Comparison of ENCODE assay signal across 8 cellular contexts in genomic region chr12:57766464-57767311, GRCh38. TPM values are rescaled to one million over a fixed set of nuclear protein-coding genes. Genes with fewer than 3 reads are reported as not detected.
DNase-seq lines count a peak whose midpoint lies in the region; ATAC-seq lines count a peak whose summit lies in the region.

Gene CYP27B1 (minus strand): TSS chr12:57767078. CDS start chr12:57767041, 37 bp downstream.

- peak within 1 kb of the TSS in 2 of 6 donors; percentile 26 to 57 for H3K27ac Mint-ChIP-seq in naive B cell

- H3K36me3 Mint-ChIP-seq in naive B cell = peaks cover 0 to 5% of the 10 kb centered on the region in 2 donors

- H3K9me3 Mint-ChIP-seq in naive B cell = no peaks in the 10 kb centered on the region

- H3K27me3 Mint-ChIP-seq in naive B cell = peaks cover 14 to 40% (median 30%) of the 10 kb centered on the region in 3 donors

- peak in 1 of 2 donors; percentile 6 for ATAC-seq in naive B cell (ENCODE audit: low read depth in 2 of 2)
- no peak for ATAC-seq in HG02798 (IDR thresholded peaks at IDR 0.05; ENCODE audit: poor library complexity, unreplicated experiment)
- ATAC-seq in HG02642 (IDR thresholded peaks at IDR 0.05; ENCODE audit: poor library complexity, unreplicated experiment) = no peak
- no peak for ATAC-seq in HG02970 (IDR thresholded peaks at IDR 0.05; ENCODE audit: low FRiP score, unreplicated experiment)

- peak; percentile 71 for DNase-seq in EL
- DNase-seq in NCI-H82 treated with DMSO at 0.1 percent for 48 hours (lab: John Stamatoyannopoulos, UW; ENCODE audit: unreplicated experiment) = peak; percentile 94
- peak; percentile 79 for DNase-seq in ecto neural progenitor cell (ENCODE audit: low spot score)
- DNase-seq in naive B cell = no peak
- no peak for DNase-seq in stimulated activated CD8-positive, alpha-beta memory T cell treated with anti-CD3 and anti-CD28 coated beads, Interleukin-4, amount 100 ng/mL, for 48 hours

- peaks cover 40 to 48% (median 41%) of the 10 kb centered on the region in 3 donors for H3K4me1 Mint-ChIP-seq in naive B cell

- peak within 1 kb of the TSS; percentile 81 to 94 (median 90) for H3K4me3 Mint-ChIP-seq in naive B cell

RNA-seq across cellular contexts. Expression of gene CYP27B1, which starts in this region (rescaled TPM):
- polyA plus RNA-seq in naive B cell (ENCODE audit: low read depth in 6 of 6) = under 1 TPM in 3 of 6 donors, not detected in 3; 0.09 to 0.58 (median 0.31) TPM

Comparison
In these comparisons a context has a peak if more than half of its experiments do, and no peak if none do; other contexts are left out.
1. DNase-seq: peak in EL (single experiment), NCI-H82 treated with DMSO at 0.1 percent for 48 hours (single experiment) and ecto neural progenitor cell (single experiment); none in naive B cell (single experiment) and stimulated activated CD8-positive, alpha-beta memory T cell treated with anti-CD3 and anti-CD28 coated beads, Interleukin-4, amount 100 ng/mL, for 48 hours (single experiment).